ENCODE assay signal across 1 cellular context in genomic region chr9:137421838-137422667, GRCh38.
TF ChIP-seq lines count a peak whose summit lies in the region.

No MANE protein-coding gene starts in this region.

TF ChIP-seq in HEK293T, 16 proteins besides CTCF, POLR2A, EP300 and RAD21 (continued from another document):
- TF ChIP-seq, protein P1, sequence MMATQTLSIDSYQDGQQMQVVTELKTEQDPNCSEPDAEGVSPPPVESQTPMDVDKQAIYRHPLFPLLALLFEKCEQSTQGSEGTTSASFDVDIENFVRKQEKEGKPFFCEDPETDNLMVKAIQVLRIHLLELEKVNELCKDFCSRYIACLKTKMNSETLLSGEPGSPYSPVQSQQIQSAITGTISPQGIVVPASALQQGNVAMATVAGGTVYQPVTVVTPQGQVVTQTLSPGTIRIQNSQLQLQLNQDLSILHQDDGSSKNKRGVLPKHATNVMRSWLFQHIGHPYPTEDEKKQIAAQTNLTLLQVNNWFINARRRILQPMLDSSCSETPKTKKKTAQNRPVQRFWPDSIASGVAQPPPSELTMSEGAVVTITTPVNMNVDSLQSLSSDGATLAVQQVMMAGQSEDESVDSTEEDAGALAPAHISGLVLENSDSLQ (IDR thresholded peaks at IDR 0.05), result no peak
- TF ChIP-seq CTBP1 (IDR thresholded peaks at IDR 0.05; ENCODE audit: borderline replicate concordance), result no peak
- no peak for TF ChIP-seq FOXA1 (IDR thresholded peaks at IDR 0.05)
- no peak for TF ChIP-seq LEF1 (IDR thresholded peaks at IDR 0.05; ENCODE audit: borderline replicate concordance)
- no peak for TF ChIP-seq ELF4 (IDR thresholded peaks at IDR 0.05)
- TF ChIP-seq FOXK2 (IDR thresholded peaks at IDR 0.05), result no peak
- TF ChIP-seq NFRKB (IDR thresholded peaks at IDR 0.05), result no peak
- TF ChIP-seq HDGF (IDR thresholded peaks at IDR 0.05; ENCODE audit: borderline replicate concordance), result no peak
- TF ChIP-seq L3MBTL2 (conservative IDR thresholded peaks at IDR 0.05), result no peak
- no peak for TF ChIP-seq SP1 (IDR thresholded peaks at IDR 0.05)
- TF ChIP-seq TARDBP (IDR thresholded peaks at IDR 0.05), result no peak
- no peak for TF ChIP-seq BHLHE40 (IDR thresholded peaks at IDR 0.05; ENCODE audit: borderline replicate concordance)
- no peak for TF ChIP-seq ARNT (IDR thresholded peaks at IDR 0.05)
- TF ChIP-seq FOXM1 (IDR thresholded peaks at IDR 0.05; ENCODE audit: borderline replicate concordance), result no peak
